ENCODE assay signal across 12 cellular contexts in genomic region chr20:47929368-47930115, GRCh38.
A peak's percentile ranks its signal among the peaks of the same experiment; 100 is the strongest.
DNase-seq lines count a peak whose midpoint lies in the region; ATAC-seq and TF ChIP-seq lines count a peak whose summit lies in the region.
"Had no signal": no experiment of that assay in that cellular context is flagged by ENCODE, and none has a peak within 500 bp of the region (broad histone marks: within the 10 kb centered on the region; RNA-seq: fewer than 3 reads in every experiment).

No MANE protein-coding gene starts in this region.

- no peak overlapping the region for H3K4me3 ChIP-seq in AG10803 (ENCODE audit: low read length)
- no peak overlapping the region for H3K4me3 ChIP-seq in mammary epithelial cell (replicated peaks in 1 of 3; ENCODE audit: insufficient read depth in 1 of 3, low read depth in 2 of 3, low read length in 3 of 3)
- H3K4me3 ChIP-seq in kidney epithelial cell (ENCODE audit: low read depth, low read length): no peak overlapping the region
- H3K4me3 ChIP-seq: BLaER1, upper lobe of left lung had no signal

- no TSS peak for BruUV-seq in mammary epithelial cell (replicated peaks; lab: Mats Ljungman, UMichigan)

- H3K27ac ChIP-seq in mammary epithelial cell (ENCODE audit: insufficient read depth, low read depth, low read length): peak overlapping the region; percentile 99
- H3K27ac ChIP-seq: BLaER1, upper lobe of left lung had no signal

- H3K27me3 ChIP-seq in mammary epithelial cell (ENCODE audit: insufficient read depth, low read length) (no peaks in the 10 kb centered on the region), kidney epithelial cell (ENCODE audit: control insufficient read depth, insufficient read depth, low read length) (no peaks in the 10 kb centered on the region)
- H3K27me3 ChIP-seq: BLaER1, upper lobe of left lung had no signal

- intact Hi-C loops in mammary epithelial cell (cut with micrococcal nuclease): loop anchor here (2.0 to 5.0 kb wide), 2 partner anchors 19 to 208 kb away; no protein-coding TSS in a partner anchor
- intact Hi-C loops in head of caudate nucleus (cut with DNase I): no loop called here

- DNase-seq in AG10803 (ENCODE audit: low read depth) (peak; percentile 77), M059J (ENCODE audit: low read depth) (peak; percentile 95), mammary epithelial cell (peak; percentile 90), kidney epithelial cell (ENCODE audit: low read depth) (peak; percentile 63), head of caudate nucleus (no peak), SKM-1 (lab: John Stamatoyannopoulos, UW; ENCODE audit: unreplicated experiment) (no peak), MV-4-11 (lab: John Stamatoyannopoulos, UW) (no peak)
- DNase-seq: activated CD4-positive, alpha-beta memory T cell treated with anti-CD3 and anti-CD28 coated beads, Interleukin-2, amount 10 ng/mL, durations not matched to agents 7 days and 5 days; NCI-H226; upper lobe of left lung had no signal

- H3K9me3 ChIP-seq in mammary epithelial cell (replicated peaks; ENCODE audit: insufficient read depth, low read length): peaks cover 2% of the 10 kb centered on the region
- H3K9me3 ChIP-seq: BLaER1, upper lobe of left lung had no signal

- in situ Hi-C loops in mammary epithelial cell (cut with MboI; ENCODE audit: low sequenced_read_pairs in 2 of 2): loop anchor here in 1 of 2 donors (5.0 kb wide), 1 partner anchor 142 kb away; the partner anchor contains the start of gene SULF2

- 44% methylated on average over 5 of the region's 6 CpGs for WGBS in mammary epithelial cell (ENCODE audit: low coverage, missing lambda C conversion rate)

- peak overlapping the region; percentile 9 for H3K4me2 ChIP-seq in mammary epithelial cell (ENCODE audit: insufficient read depth, low read depth, low read length)
- H3K4me2 ChIP-seq: BLaER1 had no signal

- dilution Hi-C loops in mammary epithelial cell (cut with HindIII; ENCODE audit: low sequenced_read_pairs): no loop called here

- H3K4me1 ChIP-seq in mammary epithelial cell (ENCODE audit: insufficient read depth, low read length): peaks cover 46% of the 10 kb centered on the region
- H3K4me1 ChIP-seq: BLaER1, upper lobe of left lung had no signal

- CTCF ChIA-PET in mammary epithelial cell (lab: Charles Lee; ENCODE audit: low non-redundant PET): no interaction called here

- H3K9ac ChIP-seq in mammary epithelial cell (ENCODE audit: insufficient read depth, low read length): no peak overlapping the region
- H3K9ac ChIP-seq: BLaER1 had no signal

- H3K36me3 ChIP-seq in mammary epithelial cell (ENCODE audit: insufficient read depth, low read length) (no peaks in the 10 kb centered on the region), kidney epithelial cell (ENCODE audit: control insufficient read depth, insufficient read depth, low read length) (no peaks in the 10 kb centered on the region)
- H3K36me3 ChIP-seq: BLaER1, upper lobe of left lung had no signal

- TF ChIP-seq CTCF in AG10803 (conservative IDR thresholded peaks at IDR 0.05; ENCODE audit: low read length) (no peak), mammary epithelial cell (conservative IDR thresholded peaks at IDR 0.05 in 1 of 2, IDR thresholded peaks at IDR 0.05 in 1 of 2; ENCODE audit: extremely low read depth in 1 of 2, insufficient read depth in 1 of 2, low read depth in 1 of 2, low read length in 2 of 2) (no peak), kidney epithelial cell (IDR thresholded peaks at IDR 0.05; ENCODE audit: insufficient read depth, low read length, poor library complexity, severe bottlenecking) (no peak)

- H2AFZ ChIP-seq in mammary epithelial cell (ENCODE audit: low read depth, low read length): peak overlapping the region; percentile 6

- ATAC-seq in HG03097 (IDR thresholded peaks at IDR 0.05; ENCODE audit: low FRiP score, unreplicated experiment): no peak

- no peaks in the 10 kb centered on the region for H3K79me2 ChIP-seq in mammary epithelial cell (ENCODE audit: insufficient read depth, low read length)

- H4K20me1 ChIP-seq in mammary epithelial cell (ENCODE audit: insufficient read depth, low read length): no peaks in the 10 kb centered on the region
- H4K20me1 ChIP-seq: BLaER1 had no signal

Comparison
In these comparisons a context has a peak if more than half of its experiments do, and no peak if none do; other contexts are left out.
1. DNase-seq: peak in AG10803 (single experiment), M059J (single experiment), mammary epithelial cell (single experiment) and kidney epithelial cell (single experiment); none in head of caudate nucleus (0 of 42), SKM-1 (single experiment) and MV-4-11 (single experiment).